Comparison of ENCODE assay signal across 8 cellular contexts in the genomic region with DNA sequence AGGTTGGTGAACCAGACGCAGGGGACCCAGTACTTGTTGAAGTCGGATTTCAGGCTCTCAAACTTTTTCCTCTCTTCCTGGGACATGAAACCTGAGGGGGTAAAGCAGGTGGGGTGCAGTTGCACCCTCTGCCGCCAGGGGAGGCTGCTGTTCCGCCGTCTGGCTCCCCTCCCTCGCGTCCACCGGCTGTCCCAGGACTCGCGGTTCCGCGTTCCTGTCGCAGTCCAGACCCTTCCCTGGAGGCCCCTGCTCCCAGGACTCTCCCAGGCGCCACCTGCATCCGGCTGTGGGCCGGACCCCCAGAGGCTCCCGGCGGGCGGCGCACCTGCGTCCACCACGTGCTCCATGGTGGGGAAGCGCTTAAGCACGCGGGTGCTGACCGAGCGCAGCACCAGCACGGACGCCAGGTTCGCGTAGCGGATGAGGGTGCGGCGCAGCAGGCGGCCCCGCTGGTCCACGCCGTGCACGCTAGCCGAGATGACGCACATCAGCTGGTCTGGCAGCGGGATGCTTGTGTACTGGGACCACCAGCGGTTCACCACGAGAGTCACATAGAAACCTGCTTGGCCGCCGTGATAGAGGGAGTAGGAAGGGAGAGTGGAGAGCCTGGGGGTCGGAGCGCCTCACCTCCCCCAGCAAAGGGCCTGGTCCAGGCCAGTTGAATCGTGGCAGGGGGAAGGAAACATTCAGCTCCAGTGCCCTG. TPM values are rescaled to one million over a fixed set of nuclear protein-coding genes. Genes with fewer than 3 reads are reported as not detected.
DNase-seq lines count a peak whose midpoint lies in the region; ATAC-seq and TF ChIP-seq lines count a peak whose summit lies in the region.

No MANE protein-coding gene starts in this region.

- H3K4me2 ChIP-seq in hepatocyte: peak overlapping the region; percentile 96

- no peaks in the 10 kb centered on the region for H3K79me2 ChIP-seq in hepatocyte

- no peaks in the 10 kb centered on the region for H3K27me3 ChIP-seq in adrenal gland
- H3K27me3 ChIP-seq in hepatocyte: no peaks in the 10 kb centered on the region

- H3K36me3 ChIP-seq in adrenal gland (replicated peaks in 1 of 2): peaks cover 0 to 3% of the 10 kb centered on the region in 2 donors
- H3K36me3 ChIP-seq in hepatocyte (replicated peaks; ENCODE audit: insufficient read depth, low read depth): no peaks in the 10 kb centered on the region

- H3K4me1 ChIP-seq in adrenal gland (replicated peaks in 1 of 2): peaks cover 11 to 25% of the 10 kb centered on the region in 2 donors
- peaks cover 21% of the 10 kb centered on the region for H3K4me1 ChIP-seq in hepatocyte (ENCODE audit: insufficient read depth)

- intact Hi-C loops in adrenal gland (cut with DNase I) (loop anchor here in 1 of 2 donors (10.0 kb wide), 1 partner anchor 51 kb away; the partner anchor contains the start of genes KIF2C and RNU5D-1), sciatic nerve (cut with DNase I) (loop anchor here (10.0 kb wide), 2 partner anchors 49 to 71 kb away; no protein-coding TSS in a partner anchor)

- ATAC-seq in HG02763 (IDR thresholded peaks at IDR 0.05; ENCODE audit: unreplicated experiment): peak; percentile 48
- peak; percentile 62 for ATAC-seq in SK-N-SH treated with all-trans-retinoic acid at 6 μM for 48 hours
- peak; percentile 84 for ATAC-seq in sciatic nerve
- no peak for ATAC-seq in GM21786 (IDR thresholded peaks at IDR 0.05; ENCODE audit: unreplicated experiment)

- TF ChIP-seq POLR2A in adrenal gland (IDR thresholded peaks at IDR 0.05): no peak

- H3K9me2 ChIP-seq in hepatocyte (replicated peaks; ENCODE audit: insufficient read depth): no peaks in the 10 kb centered on the region

- H3K4me3 ChIP-seq in adrenal gland: peak overlapping the region in 2 of 4 donors; percentile 27 to 56
- H3K4me3 ChIP-seq in hepatocyte: no peak overlapping the region

- H2AFZ ChIP-seq in hepatocyte: peak overlapping the region; percentile 88

- WGBS in adrenal gland, 4 donors: 3 to 20% (median 5%) methylated on average over 3 to 49 of the region's 49 CpGs
- 8% methylated on average over 33 of the region's 49 CpGs for WGBS in hepatocyte (ENCODE audit: low lambda C conversion rate, missing lambda C conversion rate)

- no peaks in the 10 kb centered on the region for H4K20me1 ChIP-seq in hepatocyte (ENCODE audit: insufficient read depth, poor library complexity, severe bottlenecking)

- H3K27ac ChIP-seq in adrenal gland (peak overlapping the region in 2 of 5 donors; percentile 55 to 60), hepatocyte (peak overlapping the region; percentile 75)

- TF ChIP-seq CTCF in adrenal gland (IDR thresholded peaks at IDR 0.05) (peak; percentile 98 to 99 (median 99)), hepatocyte (IDR thresholded peaks at IDR 0.05; ENCODE audit: poor library complexity) (peak; percentile 92)

- in situ Hi-C loops in ACHN (cut with HindIII; ENCODE audit: low pct_ligation_motif_present, low pct_unique_long_range_greater_than_20kb, low sequenced_read_pairs): no loop called here

- peak; percentile 96 for DNase-seq in ELF-1 (ENCODE audit: low read depth, low spot score)
- peak in 6 of 7 donors; percentile 70 to 81 (median 74) for DNase-seq in adrenal gland
- DNase-seq in hepatocyte (ENCODE audit: low spot score): peak; percentile 89
- DNase-seq in sciatic nerve (ENCODE audit: low spot score): peak; percentile 83
- DNase-seq in ACHN: no peak

- H3K9me3 ChIP-seq in adrenal gland (replicated peaks in 1 of 3) (no peaks in the 10 kb centered on the region), hepatocyte (ENCODE audit: low read depth) (no peaks in the 10 kb centered on the region)

TF ChIP-seq in SK-N-SH treated with all-trans-retinoic acid at 6 μM for 48 hours, 23 proteins besides CTCF, POLR2A, EP300 and RAD21 (continues in another document):
- TF ChIP-seq ISL1 (CRISPR knock-in tag; IDR thresholded peaks at IDR 0.05) (no peak), CSDC2 (CRISPR knock-in tag; IDR thresholded peaks at IDR 0.05) (no peak), TSHZ2 (CRISPR knock-in tag; IDR thresholded peaks at IDR 0.05) (no peak), ZNF8 (CRISPR knock-in tag; IDR thresholded peaks at IDR 0.05) (no peak), ZNF70 (CRISPR knock-in tag; IDR thresholded peaks at IDR 0.05) (no peak), PATZ1 (CRISPR knock-in tag; IDR thresholded peaks at IDR 0.05; ENCODE audit: borderline replicate concordance) (no peak), ZNF565 (CRISPR knock-in tag; conservative IDR thresholded peaks at IDR 0.05; ENCODE audit: low read depth) (no peak), ZFP30 (CRISPR knock-in tag; IDR thresholded peaks at IDR 0.05) (no peak), RARB (CRISPR knock-in tag; IDR thresholded peaks at IDR 0.05) (no peak), OSR1 (CRISPR knock-in tag; IDR thresholded peaks at IDR 0.05) (no peak), ARNTL (CRISPR knock-in tag; IDR thresholded peaks at IDR 0.05; ENCODE audit: borderline replicate concordance, low read depth) (no peak)
- TF ChIP-seq, protein P1, sequence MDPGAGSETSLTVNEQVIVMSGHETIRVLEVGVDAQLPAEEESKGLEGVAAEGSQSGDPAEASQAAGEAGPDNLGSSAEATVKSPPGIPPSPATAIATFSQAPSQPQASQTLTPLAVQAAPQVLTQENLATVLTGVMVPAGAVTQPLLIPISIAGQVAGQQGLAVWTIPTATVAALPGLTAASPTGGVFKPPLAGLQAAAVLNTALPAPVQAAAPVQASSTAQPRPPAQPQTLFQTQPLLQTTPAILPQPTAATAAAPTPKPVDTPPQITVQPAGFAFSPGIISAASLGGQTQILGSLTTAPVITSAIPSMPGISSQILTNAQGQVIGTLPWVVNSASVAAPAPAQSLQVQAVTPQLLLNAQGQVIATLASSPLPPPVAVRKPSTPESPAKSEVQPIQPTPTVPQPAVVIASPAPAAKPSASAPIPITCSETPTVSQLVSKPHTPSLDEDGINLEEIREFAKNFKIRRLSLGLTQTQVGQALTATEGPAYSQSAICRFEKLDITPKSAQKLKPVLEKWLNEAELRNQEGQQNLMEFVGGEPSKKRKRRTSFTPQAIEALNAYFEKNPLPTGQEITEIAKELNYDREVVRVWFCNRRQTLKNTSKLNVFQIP (CRISPR knock-in tag; IDR thresholded peaks at IDR 0.05; ENCODE audit: borderline replicate concordance, low read depth): no peak

RNA-seq across cellular contexts. Expression of gene BEST4, which starts 1.7 kb away (rescaled TPM):
- total RNA-seq in adrenal gland (1 to 10 TPM in 2 of 8 donors, under 1 TPM in 5, not detected in 1; 0.12 to 3.1 (median 0.68) TPM), hepatocyte (0.72 and 0.83 TPM in 2 replicates), sciatic nerve (0.36 TPM)
- polyA plus RNA-seq in adrenal gland (1 to 10 TPM in 2 of 3 donors, under 1 TPM in 1; 0.09 to 6.2 (median 5.3) TPM), hepatocyte (0.48 and 2.2 TPM in 2 replicates)

RNA-seq across cellular contexts. Expression of gene RPS8, which starts 10.9 kb away (rescaled TPM):
- total RNA-seq in adrenal gland: 1,000 to 10,000 TPM; 1,508 to 2,877 (median 2,320) TPM
- 1,000 to 10,000 TPM; 1,753 to 3,127 (median 2,737) TPM for polyA plus RNA-seq in adrenal gland
- 2,179 and 2,550 TPM in 2 replicates for total RNA-seq in hepatocyte
- 481 and 503 TPM in 2 replicates for polyA plus RNA-seq in hepatocyte
- 1,483 TPM for total RNA-seq in sciatic nerve

RNA-seq across cellular contexts. Expression of gene PLK3, which starts 13.9 kb away (rescaled TPM):
- 10 to 100 TPM; 11.2 to 37.5 (median 17.1) TPM for total RNA-seq in adrenal gland
- polyA plus RNA-seq in adrenal gland: 10 to 100 TPM in 2 of 3 donors, 1 to 10 TPM in 1; 4.9 to 51.8 (median 49.4) TPM
- total RNA-seq in hepatocyte: 8.9 and 18.2 TPM in 2 replicates
- polyA plus RNA-seq in hepatocyte: 38.7 and 40.1 TPM in 2 replicates
- 26.1 TPM for total RNA-seq in sciatic nerve

RNA-seq across cellular contexts. Expression of gene DYNLT4, which starts 20.9 kb away (rescaled TPM):
- total RNA-seq in adrenal gland (1 to 10 TPM in 7 of 8 donors, not detected in 1; 1.1 to 9.4 (median 2.6) TPM), hepatocyte (0.30 and 1.6 TPM in 2 replicates), sciatic nerve (0.49 TPM)
- polyA plus RNA-seq in adrenal gland (10 to 100 TPM in 1 of 3 donors, 1 to 10 TPM in 1, not detected in 1; 3.0 to 10.3 TPM), hepatocyte (2.2 and 3.0 TPM in 2 replicates)

RNA-seq across cellular contexts. Expression of gene BTBD19, which starts 22.0 kb away (rescaled TPM):
- total RNA-seq in adrenal gland (10 to 100 TPM in 7 of 8 donors, 1 to 10 TPM in 1; 8.6 to 46.3 (median 21.3) TPM), hepatocyte (4.8 and 5.5 TPM in 2 replicates), sciatic nerve (35.0 TPM)
- polyA plus RNA-seq in adrenal gland (10 to 100 TPM in 2 of 3 donors, 1 to 10 TPM in 1; 4.8 to 67.2 (median 26.5) TPM), hepatocyte (16.8 and 20.6 TPM in 2 replicates)
